ENCODE assay signal across 2 cellular contexts in genomic region chr1:158175915-158176314, GRCh38. TPM values are rescaled to one million over a fixed set of nuclear protein-coding genes. Genes with fewer than 3 reads are reported as not detected.
"Had no signal": no experiment of that assay in that cellular context is flagged by ENCODE, and none has a peak within 500 bp of the region (broad histone marks: within the 10 kb centered on the region; RNA-seq: fewer than 3 reads in every experiment).

No MANE protein-coding gene starts in this region.

RNA-seq across cellular contexts. Expression of gene CD1D, which starts 4.8 kb away (rescaled TPM):
- total RNA-seq: PC-9, SJCRH30 had no signal
